In genomic region chr12:104130760-104131159, GRCh38 we compare ENCODE assay signal across 1 cellular context.
TF ChIP-seq lines count a peak whose summit lies in the region.

No MANE protein-coding gene starts in this region.

TF ChIP-seq in SK-N-SH, 30 proteins besides CTCF, POLR2A, EP300 and RAD21 (continued from another document):
- TF ChIP-seq, protein P1, sequence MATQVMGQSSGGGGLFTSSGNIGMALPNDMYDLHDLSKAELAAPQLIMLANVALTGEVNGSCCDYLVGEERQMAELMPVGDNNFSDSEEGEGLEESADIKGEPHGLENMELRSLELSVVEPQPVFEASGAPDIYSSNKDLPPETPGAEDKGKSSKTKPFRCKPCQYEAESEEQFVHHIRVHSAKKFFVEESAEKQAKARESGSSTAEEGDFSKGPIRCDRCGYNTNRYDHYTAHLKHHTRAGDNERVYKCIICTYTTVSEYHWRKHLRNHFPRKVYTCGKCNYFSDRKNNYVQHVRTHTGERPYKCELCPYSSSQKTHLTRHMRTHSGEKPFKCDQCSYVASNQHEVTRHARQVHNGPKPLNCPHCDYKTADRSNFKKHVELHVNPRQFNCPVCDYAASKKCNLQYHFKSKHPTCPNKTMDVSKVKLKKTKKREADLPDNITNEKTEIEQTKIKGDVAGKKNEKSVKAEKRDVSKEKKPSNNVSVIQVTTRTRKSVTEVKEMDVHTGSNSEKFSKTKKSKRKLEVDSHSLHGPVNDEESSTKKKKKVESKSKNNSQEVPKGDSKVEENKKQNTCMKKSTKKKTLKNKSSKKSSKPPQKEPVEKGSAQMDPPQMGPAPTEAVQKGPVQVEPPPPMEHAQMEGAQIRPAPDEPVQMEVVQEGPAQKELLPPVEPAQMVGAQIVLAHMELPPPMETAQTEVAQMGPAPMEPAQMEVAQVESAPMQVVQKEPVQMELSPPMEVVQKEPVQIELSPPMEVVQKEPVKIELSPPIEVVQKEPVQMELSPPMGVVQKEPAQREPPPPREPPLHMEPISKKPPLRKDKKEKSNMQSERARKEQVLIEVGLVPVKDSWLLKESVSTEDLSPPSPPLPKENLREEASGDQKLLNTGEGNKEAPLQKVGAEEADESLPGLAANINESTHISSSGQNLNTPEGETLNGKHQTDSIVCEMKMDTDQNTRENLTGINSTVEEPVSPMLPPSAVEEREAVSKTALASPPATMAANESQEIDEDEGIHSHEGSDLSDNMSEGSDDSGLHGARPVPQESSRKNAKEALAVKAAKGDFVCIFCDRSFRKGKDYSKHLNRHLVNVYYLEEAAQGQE (IDR thresholded peaks at IDR 0.05; ENCODE audit: low read depth, low read length): no peak
- TF ChIP-seq SIN3A (IDR thresholded peaks at IDR 0.05; ENCODE audit: borderline replicate concordance, low read depth, low read length): no peak
- TF ChIP-seq, protein P2, sequence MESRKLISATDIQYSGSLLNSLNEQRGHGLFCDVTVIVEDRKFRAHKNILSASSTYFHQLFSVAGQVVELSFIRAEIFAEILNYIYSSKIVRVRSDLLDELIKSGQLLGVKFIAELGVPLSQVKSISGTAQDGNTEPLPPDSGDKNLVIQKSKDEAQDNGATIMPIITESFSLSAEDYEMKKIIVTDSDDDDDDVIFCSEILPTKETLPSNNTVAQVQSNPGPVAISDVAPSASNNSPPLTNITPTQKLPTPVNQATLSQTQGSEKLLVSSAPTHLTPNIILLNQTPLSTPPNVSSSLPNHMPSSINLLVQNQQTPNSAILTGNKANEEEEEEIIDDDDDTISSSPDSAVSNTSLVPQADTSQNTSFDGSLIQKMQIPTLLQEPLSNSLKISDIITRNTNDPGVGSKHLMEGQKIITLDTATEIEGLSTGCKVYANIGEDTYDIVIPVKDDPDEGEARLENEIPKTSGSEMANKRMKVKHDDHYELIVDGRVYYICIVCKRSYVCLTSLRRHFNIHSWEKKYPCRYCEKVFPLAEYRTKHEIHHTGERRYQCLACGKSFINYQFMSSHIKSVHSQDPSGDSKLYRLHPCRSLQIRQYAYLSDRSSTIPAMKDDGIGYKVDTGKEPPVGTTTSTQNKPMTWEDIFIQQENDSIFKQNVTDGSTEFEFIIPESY (IDR thresholded peaks at IDR 0.05; ENCODE audit: borderline replicate concordance, low read depth): no peak
- no peak for TF ChIP-seq PBX3 (IDR thresholded peaks at IDR 0.05)
